In the genomic region with DNA sequence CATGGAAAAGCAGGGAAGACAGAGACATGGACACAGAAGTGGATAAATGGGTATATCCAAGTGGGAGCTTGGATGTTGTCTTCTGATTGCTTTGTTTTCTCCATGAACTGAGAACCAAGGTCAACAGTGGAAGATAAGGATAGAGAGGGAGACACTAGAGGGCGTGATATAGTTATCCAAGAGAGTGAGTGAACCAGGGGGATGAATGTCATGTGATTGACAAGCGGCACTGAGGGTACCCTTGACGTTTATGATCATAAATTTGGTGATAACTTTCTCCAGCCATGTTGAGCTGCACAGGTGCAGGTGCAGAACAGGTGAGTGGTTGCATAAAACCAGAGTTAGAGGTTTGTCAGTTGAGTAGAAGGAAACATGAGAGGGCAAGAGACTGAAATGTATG, we compare ENCODE assay signal across 10 cellular contexts. TPM values are rescaled to one million over a fixed set of nuclear protein-coding genes. Genes with fewer than 3 reads are reported as not detected.
DNase-seq lines count a peak whose midpoint lies in the region; FAIRE-seq and TF ChIP-seq lines count a peak whose summit lies in the region.
"Had no signal": no experiment of that assay in that cellular context is flagged by ENCODE, and none has a peak within 500 bp of the region (broad histone marks: within the 10 kb centered on the region; RNA-seq: fewer than 3 reads in every experiment).

No MANE protein-coding gene starts in this region.

- no peak overlapping the region for H3K27ac ChIP-seq in OCI-LY1 (ENCODE audit: low read depth, low read length, poor library complexity, severe bottlenecking)

- H3K9me3 ChIP-seq in OCI-LY1 (ENCODE audit: low read length), result no peaks in the 10 kb centered on the region

- CTCF ChIA-PET in BJ (lab: Yijun Ruan, JAX), result interaction anchor here (0.8 to 3.2 kb wide), 8 partner anchors 9 to 288 kb away, joined by 3 to 13 read pairs (median 4); no protein-coding TSS in a partner anchor

- no peaks in the 10 kb centered on the region; the same call in 1 of the 2 replicates for H3K27me3 ChIP-seq in BJ (ENCODE audit: control insufficient read depth, insufficient read depth, low read length)
- H3K27me3 ChIP-seq in OCI-LY1 (ENCODE audit: insufficient read depth, low read length), result no peaks in the 10 kb centered on the region

- DNase-seq in BJ (ENCODE audit: low read depth) (no peak), fibroblast of pulmonary artery (ENCODE audit: low read depth) (no peak), frontal cortex (ENCODE audit: low spot score in 2 of 2) (no peak), hippocampal formation (lab: John Stamatoyannopoulos, UW) (no peak), cortex of kidney (lab: John Stamatoyannopoulos, UW) (no peak), SKM-1 treated with dmso at 0.1 percent for 144 hours (lab: John Stamatoyannopoulos, UW; ENCODE audit: unreplicated experiment) (no peak)
- DNase-seq: NCI-H1930 had no signal

- no peaks in the 10 kb centered on the region for H3K79me2 ChIP-seq in OCI-LY1 (ENCODE audit: insufficient read depth, low read length)

- POLR2A ChIA-PET in BJ (lab: Charles Lee), result no interaction called here

- H3K9me2 ChIP-seq in OCI-LY1 (ENCODE audit: low read depth, low read length), result no peaks in the 10 kb centered on the region

- no peak overlapping the region for H2AFZ ChIP-seq in OCI-LY1 (ENCODE audit: low read length)

- no peak overlapping the region for H3K4me2 ChIP-seq in OCI-LY1 (ENCODE audit: low read length)

- H3K4me1 ChIP-seq in OCI-LY1 (ENCODE audit: insufficient read depth, low read length, severe bottlenecking), result no peaks in the 10 kb centered on the region

- no peak overlapping the region for H3K9ac ChIP-seq in OCI-LY1 (ENCODE audit: low read length)

- H3K36me3 ChIP-seq in BJ (ENCODE audit: control insufficient read depth, insufficient read depth, low read length) (no peaks in the 10 kb centered on the region), OCI-LY1 (ENCODE audit: insufficient read depth, low read length) (no peaks in the 10 kb centered on the region)

- no peaks in the 10 kb centered on the region for H3F3A ChIP-seq in OCI-LY1 (ENCODE audit: insufficient read depth, low read length)

- H3K4me3 ChIP-seq in BJ (ENCODE audit: low read depth, low read length) (no peak overlapping the region), OCI-LY1 (ENCODE audit: low read depth, low read length, poor library complexity, severe bottlenecking) (no peak overlapping the region), fibroblast of pulmonary artery (replicated peaks; ENCODE audit: low read depth, low read length) (no peak overlapping the region)

- TF ChIP-seq CTCF in BJ (IDR thresholded peaks at IDR 0.05; ENCODE audit: insufficient read depth, low read depth, low read length) (peak; percentile 33; the same call in 1 of the 2 replicates), GM12872 (IDR thresholded peaks at IDR 0.05; ENCODE audit: insufficient read depth, low read depth, low read length) (peak; percentile 48; the same call in 2 of the 3 replicates), OCI-LY1 (IDR thresholded peaks at IDR 0.05; ENCODE audit: low read length) (peak; percentile 51), fibroblast of pulmonary artery (IDR thresholded peaks at IDR 0.05; ENCODE audit: low read length, missing control alignments) (peak; percentile 20)

- FAIRE-seq in frontal cortex (lab: Jason Lieb, UNC), result no peak
- FAIRE-seq: astrocyte had no signal

- H4K20me1 ChIP-seq in OCI-LY1 (ENCODE audit: insufficient read depth, low read length), result no peaks in the 10 kb centered on the region

RNA-seq across cellular contexts. Expression of a gene that starts 20.7 kb away (rescaled TPM):
- 1.2 and 1.9 TPM in 2 replicates for polyA plus RNA-seq in BJ (2011; rRNA removed)
- 1.4 and 1.7 TPM in 2 replicates for polyA minus RNA-seq in BJ (2011; rRNA and poly(A)+ RNA removed)
- 11.8 TPM for total RNA-seq in frontal cortex

RNA-seq across cellular contexts. Expression of a gene that starts 49.3 kb away (rescaled TPM):
- 113 and 143 TPM in 2 replicates for polyA plus RNA-seq in BJ (2011; rRNA removed)
- 42.3 and 71.1 TPM in 2 replicates for polyA minus RNA-seq in BJ (2011; rRNA and poly(A)+ RNA removed)
- 76.2 TPM for total RNA-seq in frontal cortex
